Comparison of ENCODE assay signal across 27 cellular contexts in the genomic region with DNA sequence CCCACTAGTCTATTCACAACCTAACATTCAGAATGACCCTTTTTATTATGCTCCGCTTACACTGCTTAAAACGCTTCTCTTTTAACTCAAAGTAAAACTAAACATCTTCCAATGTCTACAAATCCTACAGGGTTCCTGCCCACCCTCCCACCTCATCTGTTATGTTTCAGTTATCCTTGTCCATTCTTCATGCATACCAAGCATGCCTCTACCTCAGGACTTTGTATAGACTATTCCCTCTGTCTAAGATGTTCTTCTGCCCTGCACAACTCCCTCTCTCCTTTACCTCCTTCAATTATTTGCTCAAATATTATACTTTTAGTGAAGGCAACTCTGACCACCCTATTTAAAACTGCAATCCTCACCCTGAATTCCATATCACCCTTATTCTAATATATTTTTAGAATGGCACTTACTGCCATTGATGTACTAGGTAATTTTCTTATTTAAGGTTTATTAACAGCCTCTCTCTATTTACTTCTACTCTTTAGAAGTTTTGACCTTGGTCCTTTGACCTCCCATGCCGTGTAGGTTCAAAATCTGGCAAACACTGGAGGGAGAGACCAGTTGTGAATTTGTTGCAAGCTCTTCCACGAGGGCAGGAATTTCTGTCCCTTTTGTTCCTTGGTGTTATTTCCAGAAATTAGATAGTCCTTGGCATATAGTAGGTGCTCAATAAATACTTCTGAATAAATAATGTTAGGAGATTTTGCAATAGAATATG.
"Had no signal": no experiment of that assay in that cellular context is flagged by ENCODE, and none has a peak within 500 bp of the region (broad histone marks: within the 10 kb centered on the region; RNA-seq: fewer than 3 reads in every experiment).

No MANE protein-coding gene starts in this region.

- H3K27me3 Mint-ChIP-seq: activated B cell treated with CpG ODN at 0.5 μM for 24 hours; activated naive CD8-positive, alpha-beta T cell treated with anti-CD3 and anti-CD28 coated beads, Interleukin-2, amount 10 ng/mL, durations not matched to agents 7 days and 5 days; T-cell had no signal

- H3K9me3 ChIP-seq: adrenal gland, breast epithelium had no signal

- H3K4me3 Mint-ChIP-seq: activated B cell treated with CpG ODN at 0.5 μM for 24 hours; activated naive CD8-positive, alpha-beta T cell treated with anti-CD3 and anti-CD28 coated beads, Interleukin-2, amount 10 ng/mL, durations not matched to agents 7 days and 5 days; T-cell had no signal

- H3K4me3 ChIP-seq: adrenal gland, breast epithelium, SK-N-MC had no signal

- DNase-seq: activated B cell treated with CpG ODN at 0.5 μM for 24 hours; activated CD4-positive, alpha-beta T cell treated with anti-CD3 and anti-CD28 coated beads for 1 hour; activated CD4-positive, alpha-beta T cell treated with anti-CD3 and anti-CD28 coated beads, Interleukin-2, amount 50 U/mL, for 4 hours; activated CD8-positive, alpha-beta memory T cell treated with anti-CD3 and anti-CD28 coated beads for 24 hours; activated effector memory CD4-positive, alpha-beta T cell treated with Interleukin-2 at 50 U/mL for 16 hours; activated naive CD4-positive, alpha-beta T cell; activated naive CD8-positive, alpha-beta T cell treated with anti-CD3 and anti-CD28 coated beads, Interleukin-2, amount 10 ng/mL, durations not matched to agents 7 days and 5 days; activated T-cell treated with anti-CD3 and anti-CD28 coated beads for 4 hours; adrenal gland; aorta; central memory CD4-positive, alpha-beta T cell; NCI-H1092; NCI-H1417; NCI-H1930; NCI-H2107; NCI-H2171 treated with DMSO at 0.1 percent for 48 hours; NCI-H226; NCI-H510A; NCI-H526 treated with DMSO at 0.1 percent for 48 hours; NCI-H82; RPMI8226; T-cell; T-helper 2 cell; T1000 had no signal

- H3K4me1 Mint-ChIP-seq: activated B cell treated with CpG ODN at 0.5 μM for 24 hours had no signal

- ATAC-seq: Right ventricle myocardium inferior, T-cell had no signal

- H3K36me3 ChIP-seq: adrenal gland, breast epithelium had no signal

- H3K27me3 ChIP-seq: adrenal gland, breast epithelium had no signal

- H3K4me1 ChIP-seq: breast epithelium had no signal

- H3K27ac Mint-ChIP-seq: activated B cell treated with CpG ODN at 0.5 μM for 24 hours; activated naive CD8-positive, alpha-beta T cell treated with anti-CD3 and anti-CD28 coated beads, Interleukin-2, amount 10 ng/mL, durations not matched to agents 7 days and 5 days had no signal
